27 cellular contexts compared by ENCODE assay signal in the genomic region with DNA sequence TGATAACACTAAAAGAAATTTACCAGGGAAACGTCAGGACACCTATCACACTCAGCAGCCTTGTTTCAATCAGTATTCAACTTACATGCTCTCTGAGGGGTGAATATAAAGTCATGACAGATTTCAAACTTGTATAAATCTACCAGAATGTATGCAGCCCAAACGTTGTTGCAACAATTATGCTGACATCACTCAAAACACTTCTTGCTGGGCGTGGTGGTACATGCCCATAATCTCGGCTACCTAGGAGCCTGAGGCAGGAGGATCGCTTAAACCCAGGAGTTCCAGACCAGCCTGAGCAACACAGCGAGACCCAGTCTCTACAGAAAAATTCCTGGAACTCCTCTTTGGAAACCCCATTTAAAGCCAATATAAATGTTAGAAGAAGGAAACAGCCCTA.
"Had no signal": no experiment of that assay in that cellular context is flagged by ENCODE, and none has a peak within 500 bp of the region (broad histone marks: within the 10 kb centered on the region; RNA-seq: fewer than 3 reads in every experiment).

No MANE protein-coding gene starts in this region.

- H3K36me3 Mint-ChIP-seq: memory B cell, natural killer cell had no signal

- H3K27me3 Mint-ChIP-seq: memory B cell; stimulated activated naive CD8-positive, alpha-beta T cell treated with anti-CD3 and anti-CD28 coated beads, Interleukin-15, amount 100 ng/mL, for 72 hours had no signal

- H3K36me3 ChIP-seq: gastroesophageal sphincter, heart left ventricle, ovary, suprapubic skin, transverse colon, upper lobe of right lung, uterus had no signal

- H3K4me3 Mint-ChIP-seq: memory B cell; natural killer cell; stimulated activated naive CD8-positive, alpha-beta T cell treated with anti-CD3 and anti-CD28 coated beads, Interleukin-15, amount 100 ng/mL, for 72 hours had no signal

- H3K27me3 ChIP-seq: gastroesophageal sphincter, hepatocyte, ovary, suprapubic skin, transverse colon, upper lobe of right lung had no signal

- H3K27ac ChIP-seq: coronary artery, gastroesophageal sphincter, heart left ventricle, hepatocyte, ovary, psoas muscle, suprapubic skin, transverse colon, upper lobe of right lung, uterus had no signal

- H3K4me1 Mint-ChIP-seq: memory B cell; stimulated activated naive CD8-positive, alpha-beta T cell treated with anti-CD3 and anti-CD28 coated beads, Interleukin-15, amount 100 ng/mL, for 72 hours had no signal

- H3K27ac Mint-ChIP-seq: memory B cell; natural killer cell; stimulated activated naive CD8-positive, alpha-beta T cell treated with anti-CD3 and anti-CD28 coated beads, Interleukin-15, amount 100 ng/mL, for 72 hours had no signal

- DNase-seq: dermis blood vessel endothelial cell; effector memory CD4-positive, alpha-beta T cell; foreskin fibroblast; heart left ventricle; kidney; natural killer cell; occipital lobe; ovary; psoas muscle; right cardiac atrium; small intestine; stimulated activated CD4-positive, alpha-beta T cell treated with anti-CD3 and anti-CD28 coated beads, Interleukin-15, amount 100 ng/mL, for 24 hours; stimulated activated CD4-positive, alpha-beta T cell treated with anti-CD3 and anti-CD28 coated beads, Interleukin-2, amount 100 ng/mL, for 48 hours; stimulated activated CD8-positive, alpha-beta memory T cell treated with anti-CD3 and anti-CD28 coated beads, Interleukin-4, amount 100 ng/mL, for 48 hours; stimulated activated naive CD4-positive, alpha-beta T cell; stimulated activated naive CD8-positive, alpha-beta T cell treated with anti-CD3 and anti-CD28 coated beads, Interleukin-15, amount 100 ng/mL, for 72 hours; transverse colon; upper lobe of right lung; uterus had no signal

- H3K4me1 ChIP-seq: gastroesophageal sphincter, heart left ventricle, psoas muscle, suprapubic skin, transverse colon, upper lobe of right lung, uterus had no signal

- ATAC-seq: gastroesophageal sphincter; heart left ventricle; left lobe of liver; natural killer cell; psoas muscle; right cardiac atrium; stimulated activated naive CD8-positive, alpha-beta T cell treated with anti-CD3 and anti-CD28 coated beads, Interleukin-15, amount 100 ng/mL, for 72 hours; upper lobe of right lung had no signal

- H3K9me3 ChIP-seq: gastroesophageal sphincter, heart left ventricle, ovary, psoas muscle, suprapubic skin, transverse colon, upper lobe of right lung, uterus had no signal

- H2AFZ ChIP-seq: hepatocyte had no signal

- H3K9me3 Mint-ChIP-seq: memory B cell; natural killer cell; stimulated activated naive CD8-positive, alpha-beta T cell treated with anti-CD3 and anti-CD28 coated beads, Interleukin-15, amount 100 ng/mL, for 72 hours had no signal

- FAIRE-seq: endometrium, kidney, small intestine had no signal

- H3K4me2 ChIP-seq: hepatocyte had no signal

- H3K4me3 ChIP-seq: coronary artery, gastroesophageal sphincter, heart left ventricle, hepatocyte, lung, ovary, psoas muscle, suprapubic skin, transverse colon, upper lobe of right lung, uterus had no signal

- H3K79me2 ChIP-seq: hepatocyte had no signal
